In the genomic region with DNA sequence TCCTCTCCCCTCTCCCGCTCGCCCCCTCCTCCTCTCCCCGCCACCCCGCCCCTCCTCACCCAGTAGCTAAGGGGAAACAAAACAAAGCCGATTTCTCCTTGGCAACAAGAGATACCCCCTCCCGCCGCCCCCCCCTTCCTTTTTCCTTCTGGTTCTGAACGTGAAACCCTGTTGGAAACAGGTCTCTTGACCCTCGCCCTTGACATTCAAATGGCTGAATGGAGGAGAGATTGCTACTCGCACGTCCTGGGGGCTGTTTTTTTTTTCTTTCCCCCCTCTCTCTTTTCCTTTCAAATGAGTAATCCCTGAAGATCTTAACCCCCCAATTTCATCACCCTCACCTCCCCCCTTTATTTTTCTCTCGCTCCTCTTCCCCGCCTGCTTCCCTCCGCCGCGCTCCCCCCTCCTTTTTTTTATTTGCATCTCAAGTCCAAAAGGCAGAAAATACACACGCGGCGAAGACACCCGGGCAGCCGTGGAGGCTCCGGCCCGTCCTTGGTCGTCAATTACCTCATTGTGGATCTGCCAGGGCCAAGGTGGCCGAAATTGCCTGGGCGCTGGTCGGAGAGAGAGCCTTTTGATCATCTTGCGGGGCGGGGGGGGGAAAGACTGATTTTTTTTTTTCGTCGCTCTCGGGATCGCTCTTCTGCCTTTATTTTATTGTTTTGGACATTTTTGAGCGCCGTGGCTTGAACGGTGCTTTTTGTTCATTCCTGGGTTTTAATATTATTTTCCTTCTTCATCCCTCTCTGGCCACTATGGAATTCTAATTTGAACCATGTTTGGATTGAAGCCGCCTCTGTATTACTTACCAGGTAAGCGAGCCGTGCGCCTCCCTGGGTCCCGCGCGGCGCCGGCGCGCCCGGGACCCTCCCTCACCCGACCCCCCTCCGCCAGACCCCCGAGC, we compare ENCODE assay signal across 8 cellular contexts. TPM values are rescaled to one million over a fixed set of nuclear protein-coding genes. Genes with fewer than 3 reads are reported as not detected.
DNase-seq lines count a peak whose midpoint lies in the region; ATAC-seq and TF ChIP-seq lines count a peak whose summit lies in the region.

No MANE protein-coding gene starts in this region.

- H3K36me3 Mint-ChIP-seq in T-helper 1 cell treated with Interleukin-12 subunit alpha and Interleukin-12 subunit beta and Interleukin-4 antibody, amounts not matched to agents 30 μg/mL and 1 μg/mL, for 36 hours (ENCODE audit: low read depth) = peaks cover 4% of the 10 kb centered on the region
- H3K36me3 Mint-ChIP-seq in endodermal cell (ENCODE audit: low read depth) = no peaks in the 10 kb centered on the region

- TF ChIP-seq CTCF in endodermal cell (conservative IDR thresholded peaks at IDR 0.05) = no peak

- H3K79me2 ChIP-seq in Karpas-422 (ENCODE audit: low read length) = no peaks in the 10 kb centered on the region

- no peaks in the 10 kb centered on the region for H3K9me3 ChIP-seq in Karpas-422 (ENCODE audit: low read length)
- H3K9me3 ChIP-seq in endodermal cell (ENCODE audit: control insufficient read depth, low read length) = no peaks in the 10 kb centered on the region

- peaks cover 46% of the 10 kb centered on the region for H3K4me1 ChIP-seq in Karpas-422 (ENCODE audit: low read length)
- peaks cover 10% of the 10 kb centered on the region for H3K4me1 ChIP-seq in endodermal cell (ENCODE audit: control insufficient read depth, insufficient read depth, low read length)

- H3K4me3 Mint-ChIP-seq in T-helper 1 cell treated with Interleukin-12 subunit alpha and Interleukin-12 subunit beta and Interleukin-4 antibody, amounts not matched to agents 30 μg/mL and 1 μg/mL, for 36 hours = peak overlapping the region; percentile 96
- peak overlapping the region; percentile 91 for H3K4me3 Mint-ChIP-seq in endodermal cell

- 0% methylated on average over 6 to 51 of the region's 51 CpGs for WGBS in endodermal cell (ENCODE audit: insufficient coverage in 1 of 2, insufficient read length in 1 of 2), 2 experiments

- H3K27me3 ChIP-seq in Karpas-422 (ENCODE audit: low read length) (peaks cover 6% of the 10 kb centered on the region; the same call in 1 of the 2 replicates), endodermal cell (ENCODE audit: control insufficient read depth, insufficient read depth, low read length, poor library complexity, severe bottlenecking) (no peaks in the 10 kb centered on the region)

- H3K4me1 Mint-ChIP-seq in T-helper 1 cell treated with Interleukin-12 subunit alpha and Interleukin-12 subunit beta and Interleukin-4 antibody, amounts not matched to agents 30 μg/mL and 1 μg/mL, for 36 hours (ENCODE audit: low read depth) = peaks cover 29% of the 10 kb centered on the region
- peaks cover 29% of the 10 kb centered on the region for H3K4me1 Mint-ChIP-seq in endodermal cell

- no peak overlapping the region for H3K27ac ChIP-seq in Karpas-422 (ENCODE audit: low read length)
- peak overlapping the region; percentile 94 for H3K27ac ChIP-seq in endodermal cell (ENCODE audit: low read depth, low read length)

- peak overlapping the region; percentile 92 for H3K4me2 ChIP-seq in Karpas-422 (ENCODE audit: low read depth, low read length, poor library complexity, severe bottlenecking)

- 0 out of 2 replicates have a peak overlapping the region, but pooled peaks have one; percentile 14 for H2AFZ ChIP-seq in Karpas-422 (ENCODE audit: low read length)

- peak; percentile 86 for DNase-seq in DMS53 (lab: John Stamatoyannopoulos, UW)
- DNase-seq in DMS53 treated with DMSO at 0.1 percent for 48 hours (lab: John Stamatoyannopoulos, UW; ENCODE audit: unreplicated experiment) = no peak
- peak; percentile 55 for DNase-seq in Karpas-422
- peak; percentile 87 for DNase-seq in endodermal cell
- peak; percentile 41 for DNase-seq in myocyte (ENCODE audit: low read depth)

- peaks cover 15% of the 10 kb centered on the region for H3K27me3 Mint-ChIP-seq in T-helper 1 cell treated with Interleukin-12 subunit alpha and Interleukin-12 subunit beta and Interleukin-4 antibody, amounts not matched to agents 30 μg/mL and 1 μg/mL, for 36 hours (ENCODE audit: low read depth)
- H3K27me3 Mint-ChIP-seq in endodermal cell (ENCODE audit: insufficient read depth) = no peaks in the 10 kb centered on the region

- H3K9ac ChIP-seq in Karpas-422 (ENCODE audit: low read length) = peak overlapping the region; percentile 54
- peak overlapping the region; percentile 89 for H3K9ac ChIP-seq in endodermal cell (ENCODE audit: extremely low read depth, low read length, poor library complexity, severe bottlenecking)

- H4K20me1 ChIP-seq in Karpas-422 (ENCODE audit: insufficient read depth, low read depth, low read length) = peaks cover 5% of the 10 kb centered on the region; the same call in 1 of the 2 replicates

- peak overlapping the region; percentile 94 for H3K27ac Mint-ChIP-seq in T-helper 1 cell treated with Interleukin-12 subunit alpha and Interleukin-12 subunit beta and Interleukin-4 antibody, amounts not matched to agents 30 μg/mL and 1 μg/mL, for 36 hours
- H3K27ac Mint-ChIP-seq in endodermal cell = peak overlapping the region; percentile 96

- H3K9me2 ChIP-seq in Karpas-422 (replicated peaks; ENCODE audit: insufficient read depth, low read length) = no peaks in the 10 kb centered on the region

- H3K9me3 Mint-ChIP-seq in T-helper 1 cell treated with Interleukin-12 subunit alpha and Interleukin-12 subunit beta and Interleukin-4 antibody, amounts not matched to agents 30 μg/mL and 1 μg/mL, for 36 hours = no peaks in the 10 kb centered on the region
- H3K9me3 Mint-ChIP-seq in endodermal cell = no peaks in the 10 kb centered on the region

- no peak for ATAC-seq in GM19452 (IDR thresholded peaks at IDR 0.05; ENCODE audit: unreplicated experiment)
- ATAC-seq in HG03439 (IDR thresholded peaks at IDR 0.05; ENCODE audit: unreplicated experiment) = no peak

- H3K4me3 ChIP-seq in Karpas-422 (ENCODE audit: low read length) = peak overlapping the region; percentile 68
- peak overlapping the region; percentile 93 for H3K4me3 ChIP-seq in endodermal cell (ENCODE audit: low read length)

- H3K36me3 ChIP-seq in Karpas-422 (ENCODE audit: insufficient read depth, low read length) (no peaks in the 10 kb centered on the region), endodermal cell (ENCODE audit: control insufficient read depth, insufficient read depth, low read length) (no peaks in the 10 kb centered on the region)

RNA-seq across cellular contexts. Expression of a gene that starts 57.3 kb away (rescaled TPM):
- total RNA-seq in Karpas-422 (2014; rRNA removed; shearing (Covaris generic); ENCODE audit: low replicate concordance) = 1.9 and 6.0 TPM in 2 replicates
- total RNA-seq in endodermal cell (100 to 1,000 TPM; 108 to 128 TPM), myocyte (37.4 and 51.1 TPM in 2 replicates)
- 55.0 TPM for polyA plus RNA-seq in endodermal cell (2013, experiment 1 of 2)
- 54.2 TPM for polyA plus RNA-seq in endodermal cell (2013, experiment 2 of 2)
- polyA plus RNA-seq in myocyte (2012) = 17.4 TPM
